26 cellular contexts compared by ENCODE assay signal in genomic region chr3:79028916-79029315, GRCh38.
"Had no signal": no experiment of that assay in that cellular context is flagged by ENCODE, and none has a peak within 500 bp of the region (broad histone marks: within the 10 kb centered on the region; RNA-seq: fewer than 3 reads in every experiment).

No MANE protein-coding gene starts in this region.

- H3K9me3 ChIP-seq: colonic mucosa, esophagus squamous epithelium, gastrocnemius medialis, heart right ventricle, left lung, lower lobe of right lung, mucosa of descending colon had no signal

- ATAC-seq: effector memory CD8-positive, alpha-beta T cell; esophagus mucosa; gastrocnemius medialis; heart right ventricle; left cardiac atrium; left lung; left ventricle myocardium superior; lower lobe of right lung; mucosa of descending colon had no signal

- DNase-seq: colonic mucosa; cortex of kidney; effector CD8-positive, alpha-beta T cell; effector memory CD8-positive, alpha-beta T cell; endodermal cell; erythroblast; esophagus squamous epithelium; foreskin fibroblast; foreskin melanocyte; gastrocnemius medialis; glutamatergic neuron; head of caudate nucleus; heart right ventricle; hippocampal formation; left cardiac atrium; left lung; left ventricle myocardium superior; lower lobe of right lung; mesenchymal stem cell; mucosa of descending colon; naive B cell had no signal

- FAIRE-seq: endometrium, islet of Langerhans, keratinocyte had no signal

- H3K36me3 ChIP-seq: colonic mucosa, esophagus squamous epithelium, gastrocnemius medialis, heart right ventricle, left lung, lower lobe of right lung had no signal

- H3K27me3 ChIP-seq: colonic mucosa, esophagus squamous epithelium, gastrocnemius medialis, heart right ventricle, left lung had no signal

- H3K4me1 ChIP-seq: colonic mucosa, esophagus squamous epithelium, gastrocnemius medialis, heart right ventricle, left lung, lower lobe of right lung had no signal

- H3K4me3 ChIP-seq: colonic mucosa, esophagus squamous epithelium, gastrocnemius medialis, heart right ventricle, left lung, lower lobe of right lung, mucosa of descending colon had no signal

- H3K27ac ChIP-seq: colonic mucosa, epithelial cell of prostate, esophagus squamous epithelium, gastrocnemius medialis, heart right ventricle, left lung, lower lobe of right lung had no signal
